ENCODE assay signal across 8 cellular contexts in the genomic region with DNA sequence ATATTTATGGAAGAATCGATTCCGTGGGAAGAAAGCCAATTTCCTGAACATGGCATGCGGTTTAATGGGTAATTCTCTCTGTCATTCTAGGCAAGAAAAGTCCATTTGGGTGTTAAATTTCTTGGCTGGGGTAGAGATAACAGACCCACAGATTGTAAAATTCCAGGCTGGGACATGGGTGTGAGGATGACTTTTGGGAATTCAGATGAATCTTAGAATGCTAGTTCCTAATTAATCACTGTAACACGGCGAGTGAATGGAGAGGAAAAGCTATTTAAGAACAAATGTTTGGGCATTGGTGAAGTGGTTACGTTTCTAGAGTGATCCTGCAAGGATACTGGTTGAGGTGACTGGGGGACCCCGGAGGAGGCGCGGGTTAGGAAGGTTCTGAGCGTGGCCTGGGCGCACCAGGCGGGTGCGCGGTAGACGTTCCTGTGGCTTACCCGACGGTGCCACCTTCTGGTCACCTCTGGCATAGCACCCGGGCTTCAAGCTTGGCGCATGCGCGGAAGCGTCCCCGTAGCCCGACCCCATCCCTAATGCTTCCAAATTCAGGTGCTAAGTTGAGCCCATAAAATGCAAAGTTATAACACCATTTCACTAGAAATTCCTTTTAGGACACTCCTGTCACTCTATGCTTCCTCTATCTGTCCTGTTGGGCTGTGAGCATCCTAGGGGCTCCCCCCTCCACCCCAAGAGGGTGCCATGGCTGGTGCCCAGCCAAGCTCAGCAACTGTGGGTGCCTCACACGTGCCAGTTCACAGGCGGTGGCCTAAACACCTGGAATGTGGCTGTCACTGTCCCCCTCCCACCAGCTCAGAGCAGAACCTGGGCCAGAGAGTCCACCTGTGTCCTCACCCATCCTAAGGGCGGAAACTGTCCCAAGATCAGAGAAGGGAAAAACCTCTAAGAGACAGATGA.
DNase-seq lines count a peak whose midpoint lies in the region; ATAC-seq lines count a peak whose summit lies in the region.

No MANE protein-coding gene starts in this region.

- ATAC-seq in GM18858 (IDR thresholded peaks at IDR 0.05; ENCODE audit: unreplicated experiment): peak; percentile 82
- ATAC-seq in HG03060 (IDR thresholded peaks at IDR 0.05; ENCODE audit: low read depth, unreplicated experiment): peak; percentile 87

- H3K27ac ChIP-seq in mesenchymal stem cell (ENCODE audit: low read length, poor library complexity, severe bottlenecking): no peak overlapping the region

- H2BK12ac ChIP-seq in mesenchymal stem cell (ENCODE audit: low read length in 2 of 2): no peak overlapping the region

- H3K9me3 ChIP-seq in mesenchymal stem cell (ENCODE audit: control insufficient read depth, low read length): no peaks in the 10 kb centered on the region

- no peak overlapping the region for H3K14ac ChIP-seq in mesenchymal stem cell (ENCODE audit: low read length in 2 of 2)

- 21% methylated on average over 27 of the region's 27 CpGs for WGBS in mesenchymal stem cell

- no peaks in the 10 kb centered on the region for H3K79me1 ChIP-seq in mesenchymal stem cell (replicated peaks; ENCODE audit: low read length, poor library complexity, severe bottlenecking)

- H3K9ac ChIP-seq in mesenchymal stem cell (ENCODE audit: low read length): peak overlapping the region; percentile 27

- no peak overlapping the region for H3K4me3 ChIP-seq in mesenchymal stem cell (ENCODE audit: insufficient read depth in 1 of 2, low read depth in 1 of 2, low read length in 2 of 2)

- H3K23ac ChIP-seq in mesenchymal stem cell (ENCODE audit: low read length in 2 of 2): no peak overlapping the region

- H2AFZ ChIP-seq in mesenchymal stem cell (ENCODE audit: low read depth, low read length): no peak overlapping the region

- no peak overlapping the region for H4K91ac ChIP-seq in mesenchymal stem cell (ENCODE audit: low read length)

- no peaks in the 10 kb centered on the region for H3K27me3 ChIP-seq in mesenchymal stem cell (ENCODE audit: control insufficient read depth in 1 of 2, insufficient read depth in 1 of 2, low read length in 2 of 2)

- no peak overlapping the region for H2AK5ac ChIP-seq in mesenchymal stem cell (ENCODE audit: low read length, severe bottlenecking)

- H2BK120ac ChIP-seq in mesenchymal stem cell (ENCODE audit: low read depth, low read length): no peak overlapping the region

- H2BK15ac ChIP-seq in mesenchymal stem cell (ENCODE audit: low read depth, poor library complexity, severe bottlenecking): no peak overlapping the region

- peak overlapping the region; percentile 48 for H3K4me2 ChIP-seq in mesenchymal stem cell (ENCODE audit: low read length, poor library complexity, severe bottlenecking)

- H3K4ac ChIP-seq in mesenchymal stem cell (ENCODE audit: low read depth in 1 of 2, low read length in 2 of 2): no peak overlapping the region

- DNase-seq in AG20443 (ENCODE audit: low spot score): peak; percentile 96
- DNase-seq in NCI-H526 treated with DMSO at 0.1 percent for 48 hours (lab: John Stamatoyannopoulos, UW): peak; percentile 40
- peak; percentile 81 to 87 for DNase-seq in activated CD4-positive, alpha-beta T cell treated with anti-CD3 and anti-CD28 coated beads, Interleukin-2, amount 50 U/mL, for 4 hours
- peak; percentile 91 for DNase-seq in ecto neural progenitor cell (ENCODE audit: low spot score)
- DNase-seq in mesenchymal stem cell: peak; percentile 65
- DNase-seq in stimulated activated CD8-positive, alpha-beta memory T cell treated with anti-CD3 and anti-CD28 coated beads, Interleukin-15, amount 100 ng/mL, for 4 hours (ENCODE audit: low read depth in 2 of 2): peak; percentile 63 to 70

- no peak overlapping the region for H4K8ac ChIP-seq in mesenchymal stem cell (ENCODE audit: low read length)

- H3K4me1 ChIP-seq in mesenchymal stem cell (ENCODE audit: control insufficient read depth, insufficient read depth, low read depth, low read length): peaks cover 9% of the 10 kb centered on the region

- H2BK5ac ChIP-seq in mesenchymal stem cell (ENCODE audit: low read depth, low read length, poor library complexity, severe bottlenecking): no peak overlapping the region

- peak overlapping the region in 1 of 2 experiments; percentile 28 for H3K18ac ChIP-seq in mesenchymal stem cell (ENCODE audit: low read depth in 1 of 2, low read length in 2 of 2)

- H3K36me3 ChIP-seq in mesenchymal stem cell (ENCODE audit: control insufficient read depth in 1 of 2, insufficient read depth in 2 of 2, low read depth in 1 of 2, low read length in 2 of 2): no peaks in the 10 kb centered on the region

Comparison
In these comparisons a context has a peak if more than half of its experiments do, and no peak if none do; other contexts are left out.
1. DNase-seq: peak in every context shown above with its lines; median percentile 96 in AG20443; 91 in ecto neural progenitor cell; 84 in activated CD4-positive, alpha-beta T cell treated with anti-CD3 and anti-CD28 coated beads, Interleukin-2, amount 50 U/mL, for 4 hours; 66 in stimulated activated CD8-positive, alpha-beta memory T cell treated with anti-CD3 and anti-CD28 coated beads, Interleukin-15, amount 100 ng/mL, for 4 hours; 65 in mesenchymal stem cell; 40 in NCI-H526 treated with DMSO at 0.1 percent for 48 hours.